8 cellular contexts compared by ENCODE assay signal in the genomic region with DNA sequence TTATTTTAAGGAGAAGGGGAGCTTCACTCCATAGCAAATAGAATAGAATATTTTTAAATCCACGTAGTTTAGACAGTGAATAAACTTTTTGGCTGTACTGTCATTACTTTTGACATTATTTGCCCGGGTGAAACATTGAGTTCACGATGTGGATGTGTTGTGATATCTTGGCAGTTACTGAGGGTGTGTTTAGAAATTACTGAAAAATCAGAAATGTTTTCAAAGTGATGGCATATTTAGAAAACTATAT. TPM values are rescaled to one million over a fixed set of nuclear protein-coding genes. Genes with fewer than 3 reads are reported as not detected.
DNase-seq lines count a peak whose midpoint lies in the region; ATAC-seq and TF ChIP-seq lines count a peak whose summit lies in the region.

No MANE protein-coding gene starts in this region.

- H3K4me1 ChIP-seq in cardiac muscle cell (ENCODE audit: low read depth): peaks cover 10% of the 10 kb centered on the region
- H3K4me1 ChIP-seq in mesodermal cell (ENCODE audit: control insufficient read depth, insufficient read depth, low read length, poor library complexity, severe bottlenecking): peaks cover 7% of the 10 kb centered on the region
- H3K4me1 ChIP-seq in upper lobe of right lung: peaks cover 19% of the 10 kb centered on the region

- TF ChIP-seq CTCF in cardiac muscle cell (IDR thresholded peaks at IDR 0.05; ENCODE audit: low read depth, low read length) (no peak), brain microvascular endothelial cell (IDR thresholded peaks at IDR 0.05; ENCODE audit: low read depth, low read length, missing control alignments) (no peak), upper lobe of right lung (IDR thresholded peaks at IDR 0.05) (no peak)

- H3K27ac ChIP-seq in cardiac muscle cell: no peak overlapping the region
- H3K27ac ChIP-seq in brain microvascular endothelial cell: peak overlapping the region; percentile 69
- peak overlapping the region; percentile 26 for H3K27ac ChIP-seq in mesodermal cell (ENCODE audit: low read depth, low read length, severe bottlenecking)
- H3K27ac ChIP-seq in upper lobe of right lung: peak overlapping the region; percentile 49

- no peak for DNase-seq in cardiac muscle cell (ENCODE audit: low read depth in 1 of 2, low spot score in 1 of 2)
- DNase-seq in left ventricle myocardium superior: no peak
- DNase-seq in brain microvascular endothelial cell: no peak
- no peak for DNase-seq in upper lobe of right lung
- no peak for DNase-seq in NCI-H146 (lab: John Stamatoyannopoulos, UW)
- DNase-seq in SK-N-DZ (ENCODE audit: low spot score): no peak

- H3K27me3 ChIP-seq in cardiac muscle cell (no peaks in the 10 kb centered on the region), brain microvascular endothelial cell (replicated peaks) (no peaks in the 10 kb centered on the region), upper lobe of right lung (no peaks in the 10 kb centered on the region)

- in situ Hi-C loops in brain microvascular endothelial cell (cut with HindIII; ENCODE audit: low pct_ligation_motif_present, low sequenced_read_pairs): no loop called here

- ATAC-seq in left ventricle myocardium superior (no peak), upper lobe of right lung (no peak), GM18511 (IDR thresholded peaks at IDR 0.05; ENCODE audit: unreplicated experiment) (no peak)

- peak overlapping the region; percentile 51 for H3K4me3 ChIP-seq in cardiac muscle cell
- H3K4me3 ChIP-seq in brain microvascular endothelial cell (ENCODE audit: low read depth, low read length): peak overlapping the region; percentile 100
- peak overlapping the region; percentile 95 for H3K4me3 ChIP-seq in mesodermal cell (ENCODE audit: extremely low read depth, insufficient read depth, low read length, poor library complexity, severe bottlenecking)
- H3K4me3 ChIP-seq in upper lobe of right lung: peak overlapping the region; percentile 92

- H3K36me3 ChIP-seq in cardiac muscle cell (no peaks in the 10 kb centered on the region), brain microvascular endothelial cell (replicated peaks) (no peaks in the 10 kb centered on the region), mesodermal cell (ENCODE audit: control insufficient read depth, insufficient read depth, low read length) (peaks cover 5% of the 10 kb centered on the region), upper lobe of right lung (peaks cover 3% of the 10 kb centered on the region)

- WGBS in mesodermal cell (ENCODE audit: insufficient coverage in 2 of 2), 2 experiments: 77 to 86% methylated on average over 2 of the region's 3 CpGs

- intact Hi-C loops in left ventricle myocardium superior (cut with micrococcal nuclease): no loop called here
- intact Hi-C loops in upper lobe of right lung (cut with DNase I): no loop called here

- H3K9me3 ChIP-seq in cardiac muscle cell (ENCODE audit: low read depth): no peaks in the 10 kb centered on the region
- no peaks in the 10 kb centered on the region for H3K9me3 ChIP-seq in mesodermal cell (ENCODE audit: control insufficient read depth, low read length)
- H3K9me3 ChIP-seq in upper lobe of right lung: no peaks in the 10 kb centered on the region

RNA-seq across cellular contexts. Expression of a gene that starts 0.8 kb away (rescaled TPM):
- total RNA-seq in cardiac muscle cell (15.9 and 32.6 TPM in 2 replicates), left ventricle myocardium superior (72.0 TPM), upper lobe of right lung (43.6 TPM)
- polyA plus RNA-seq in cardiac muscle cell: 26.7 and 40.8 TPM in 2 replicates
- 45.7 TPM for polyA plus RNA-seq in mesodermal cell (2013, experiment 1 of 2)
- polyA plus RNA-seq in mesodermal cell (2013, experiment 2 of 2): 42.1 TPM
- polyA plus RNA-seq in SK-N-DZ (2014; cell fraction: cytosol; rRNA removed): 11.1 and 17.0 TPM in 2 replicates
- 8.6 and 23.7 TPM in 2 replicates for polyA plus RNA-seq in SK-N-DZ (2014; cell fraction: nucleus; rRNA removed)
